12 cellular contexts compared by ENCODE assay signal in genomic region chr10:100516847-100517246, GRCh38. TPM values are rescaled to one million over a fixed set of nuclear protein-coding genes. Genes with fewer than 3 reads are reported as not detected.
DNase-seq lines count a peak whose midpoint lies in the region; FAIRE-seq and TF ChIP-seq lines count a peak whose summit lies in the region.
"Had no signal": no experiment of that assay in that cellular context is flagged by ENCODE, and none has a peak within 500 bp of the region (broad histone marks: within the 10 kb centered on the region; RNA-seq: fewer than 3 reads in every experiment).

No MANE protein-coding gene starts in this region.

- no peak overlapping the region for H2BK12ac ChIP-seq in H1 (ENCODE audit: low read depth, low read length)

- peak; percentile 36 to 57 (median 45) for TF ChIP-seq CTCF in H1 (IDR thresholded peaks at IDR 0.05; ENCODE audit: control extremely low read depth in 1 of 3, insufficient read depth in 1 of 3, low read depth in 1 of 3, low read length in 3 of 3)
- TF ChIP-seq CTCF in progenitor cell of endocrine pancreas (IDR thresholded peaks at IDR 0.05; ENCODE audit: unreplicated experiment) = peak; percentile 33
- no peak for TF ChIP-seq CTCF in prostate gland (IDR thresholded peaks at IDR 0.05)

- no peak overlapping the region for H3K4ac ChIP-seq in H1 (replicated peaks; ENCODE audit: insufficient read length, low read depth, low read length)

- TF ChIP-seq POLR2A in H1 (IDR thresholded peaks at IDR 0.05; ENCODE audit: control extremely low read depth in 1 of 2, low read depth in 2 of 2, low read length in 2 of 2) = no peak
- no peak for TF ChIP-seq POLR2A in prostate gland (IDR thresholded peaks at IDR 0.05)

- H3K14ac ChIP-seq in H1 (ENCODE audit: insufficient read length) = no peak overlapping the region

- H2AFZ ChIP-seq in H1 (ENCODE audit: low read length) = no peak overlapping the region

- no peaks in the 10 kb centered on the region for H4K20me1 ChIP-seq in H1 (replicated peaks in 1 of 2; ENCODE audit: control insufficient read depth in 1 of 2, insufficient read depth in 2 of 2, low read length in 2 of 2)

- no peak for TF ChIP-seq EP300 in H1 (IDR thresholded peaks at IDR 0.05; ENCODE audit: borderline replicate concordance in 1 of 2, low read depth in 2 of 2, low read length in 2 of 2)

- H3K4me1 ChIP-seq in H1 (replicated peaks in 1 of 4; ENCODE audit: control insufficient read depth in 3 of 4, insufficient read depth in 4 of 4, low read length in 3 of 4) = peaks cover 0 to 3% (median under 1%) of the 10 kb centered on the region in 4 experiments; a peak in 2 of 7 replicates
- no peaks in the 10 kb centered on the region for H3K4me1 ChIP-seq in prostate gland (replicated peaks)

- no peak overlapping the region for H2BK15ac ChIP-seq in H1 (ENCODE audit: low read length)

- H3K23me2 ChIP-seq in H1 (ENCODE audit: low read depth, low read length) = peaks cover 8% of the 10 kb centered on the region

- H3K4me1 Mint-ChIP-seq in activated CD4-positive, alpha-beta T cell treated with anti-CD3 and anti-CD28 coated beads, Interleukin-2, amount 10 ng/mL, durations not matched to agents 24 days and 14 days = peaks cover 44% of the 10 kb centered on the region
- H3K4me1 Mint-ChIP-seq in progenitor cell of endocrine pancreas (ENCODE audit: low read depth) = peaks cover 3% of the 10 kb centered on the region

- H3K27me3 Mint-ChIP-seq in activated CD4-positive, alpha-beta T cell treated with anti-CD3 and anti-CD28 coated beads, Interleukin-2, amount 10 ng/mL, durations not matched to agents 24 days and 14 days = no peaks in the 10 kb centered on the region
- peaks cover 28% of the 10 kb centered on the region for H3K27me3 Mint-ChIP-seq in progenitor cell of endocrine pancreas

- peak; percentile 8 to 25; a peak in 3 of 4 replicates for TF ChIP-seq RAD21 in H1 (IDR thresholded peaks at IDR 0.05 in 1 of 2, conservative IDR thresholded peaks at IDR 0.05 in 1 of 2; ENCODE audit: low read depth in 2 of 2, low read length in 2 of 2)

- H3K4me2 ChIP-seq in H1 (ENCODE audit: insufficient read depth in 1 of 2, low read depth in 2 of 2, low read length in 2 of 2) = no peak overlapping the region

- POLR2A ChIA-PET in H1 (lab: Charles Lee; ENCODE audit: partially characterized antibody) = interaction anchor here (0.6 kb wide), 1 partner anchor 23 kb away, joined by 4 read pairs; no protein-coding TSS in a partner anchor

- peak overlapping the region; percentile 69 for H3K27ac Mint-ChIP-seq in activated CD4-positive, alpha-beta T cell treated with anti-CD3 and anti-CD28 coated beads, Interleukin-2, amount 10 ng/mL, durations not matched to agents 24 days and 14 days
- H3K27ac Mint-ChIP-seq in progenitor cell of endocrine pancreas = no peak overlapping the region

- H3K36me3 Mint-ChIP-seq in activated CD4-positive, alpha-beta T cell treated with anti-CD3 and anti-CD28 coated beads, Interleukin-2, amount 10 ng/mL, durations not matched to agents 24 days and 14 days (ENCODE audit: low read depth) = peaks cover 51% of the 10 kb centered on the region
- peaks cover 4% of the 10 kb centered on the region for H3K36me3 Mint-ChIP-seq in progenitor cell of endocrine pancreas (ENCODE audit: insufficient read depth)

- peaks cover 2 to 24% (median 15%) of the 10 kb centered on the region in 4 experiments; a peak in 6 of 7 replicates for H3K27me3 ChIP-seq in H1 (replicated peaks in 1 of 4; ENCODE audit: control insufficient read depth in 3 of 4, extremely low read depth in 1 of 4, insufficient read depth in 3 of 4, low read length in 3 of 4)
- no peaks in the 10 kb centered on the region for H3K27me3 ChIP-seq in prostate gland (replicated peaks; ENCODE audit: insufficient read depth)
- H3K27me3 ChIP-seq: pancreas, thyroid gland had no signal

- H3K36me3 ChIP-seq in H1 (ENCODE audit: control insufficient read depth in 2 of 4, insufficient read depth in 4 of 4, low read length in 3 of 4) = no peaks in the 10 kb centered on the region
- H3K36me3 ChIP-seq in prostate gland = no peaks in the 10 kb centered on the region
- H3K36me3 ChIP-seq: pancreas, thyroid gland had no signal

- intact Hi-C loops in activated CD4-positive, alpha-beta T cell treated with anti-CD3 and anti-CD28 coated beads, Interleukin-2, amount 10 ng/mL, durations not matched to agents 24 days and 14 days (cut with micrococcal nuclease) = no loop called here
- intact Hi-C loops in prostate gland (cut with DNase I) = loop anchor here (5.0 kb wide), 2 partner anchors 85 to 175 kb away; no protein-coding TSS in a partner anchor

- H3K79me2 ChIP-seq in H1 (ENCODE audit: control insufficient read depth in 1 of 2, insufficient read depth in 2 of 2, low read length in 2 of 2) = no peaks in the 10 kb centered on the region

- no peak overlapping the region for H2BK120ac ChIP-seq in H1 (replicated peaks; ENCODE audit: low read depth, low read length)

- H2BK20ac ChIP-seq in H1 (ENCODE audit: low read length) = no peak overlapping the region

- no peak overlapping the region for H4K8ac ChIP-seq in H1 (ENCODE audit: extremely low read depth, insufficient read depth, low read length)

- DNase-seq in activated CD4-positive, alpha-beta T cell treated with anti-CD3 and anti-CD28 coated beads, Interleukin-2, amount 10 ng/mL, durations not matched to agents 24 days and 14 days = no peak
- no peak for DNase-seq in activated CD4-positive, alpha-beta T cell treated with anti-CD3 and anti-CD28 coated beads for 48 hours
- peak; percentile 48 for DNase-seq in NCI-H146 (lab: John Stamatoyannopoulos, UW)
- DNase-seq in H1 (ENCODE audit: low read depth in 1 of 2, low spot score in 2 of 2) = no peak
- no peak for DNase-seq in progenitor cell of endocrine pancreas (ENCODE audit: low spot score, unreplicated experiment)
- DNase-seq in prostate gland (ENCODE audit: low spot score) = no peak
- no peak for DNase-seq in islet precursor cell
- no peak for DNase-seq in KBM-7
- DNase-seq: left colon, pancreas, thyroid gland had no signal

- in situ Hi-C loops in KBM-7 (cut with MboI; ENCODE audit: low pct_unique_long_range_greater_than_20kb, low sequenced_read_pairs) = loop anchor here (25.0 kb wide), 1 partner anchor 180 kb away; the partner anchor contains the start of genes PKD2L1 and SCD

- no peak overlapping the region for H4K5ac ChIP-seq in H1 (ENCODE audit: insufficient read length, low read depth, low read length)

- no peak overlapping the region for H2BK5ac ChIP-seq in H1 (ENCODE audit: low read depth, low read length)

- FAIRE-seq in H1 (lab: Jason Lieb, UNC) = peak; percentile 48
- FAIRE-seq: pancreas had no signal

- CTCF ChIA-PET in H1 (lab: Charles Lee; ENCODE audit: partially characterized antibody) = interaction anchor here (0.7 to 13.4 kb wide), 19 partner anchors 7 to 206 kb away, joined by 3 to 190 read pairs (median 7); partner anchors contain the start of genes HIF1AN and SCD

- H3K79me1 ChIP-seq in H1 (ENCODE audit: low read depth, low read length) = no peaks in the 10 kb centered on the region

- no peak overlapping the region for H3K4me3 ChIP-seq in H1 (ENCODE audit: extremely low read depth in 1 of 4, insufficient read depth in 2 of 4, low read depth in 3 of 4, low read length in 4 of 4)
- no peak overlapping the region for H3K4me3 ChIP-seq in prostate gland
- H3K4me3 ChIP-seq: pancreas, thyroid gland had no signal

- no peak overlapping the region for H3K9ac ChIP-seq in H1 (replicated peaks in 1 of 4; ENCODE audit: extremely low read depth in 1 of 4, low read depth in 3 of 4, low read length in 3 of 4)

- H3K23ac ChIP-seq in H1 (ENCODE audit: insufficient read length) = no peak overlapping the region

- no peaks in the 10 kb centered on the region for H3K9me3 ChIP-seq in H1 (ENCODE audit: insufficient read depth in 2 of 2, low read depth in 1 of 2, low read length in 1 of 2)
- no peaks in the 10 kb centered on the region for H3K9me3 ChIP-seq in prostate gland
- H3K9me3 ChIP-seq: pancreas, thyroid gland had no signal

- H3K27ac ChIP-seq in H1 (ENCODE audit: low read depth, low read length) (no peak overlapping the region), prostate gland (no peak overlapping the region)
- H3K27ac ChIP-seq: pancreas, thyroid gland had no signal

- no peak overlapping the region for H4K91ac ChIP-seq in H1 (replicated peaks; ENCODE audit: insufficient read length, low read length)

- WGBS in H1 (ENCODE audit: extremely low coverage in 1 of 2, insufficient coverage in 1 of 2, insufficient read length in 1 of 2, insufficient replicate concordance in 2 of 2, low coverage in 1 of 2, low lambda C conversion rate in 2 of 2, missing lambda C conversion rate in 1 of 2), 2 experiments = 83% methylated on average over 2 of the region's 2 CpGs; no CpG with 5 or more reads in 1 of the 2 experiments
- 81% methylated on average over 2 of the region's 2 CpGs for WGBS in prostate gland

- no peak overlapping the region for H2AK5ac ChIP-seq in H1 (ENCODE audit: low read depth, low read length)

- H3K9me3 Mint-ChIP-seq in activated CD4-positive, alpha-beta T cell treated with anti-CD3 and anti-CD28 coated beads, Interleukin-2, amount 10 ng/mL, durations not matched to agents 24 days and 14 days = no peaks in the 10 kb centered on the region
- H3K9me3 Mint-ChIP-seq in progenitor cell of endocrine pancreas (ENCODE audit: low read depth) = no peaks in the 10 kb centered on the region

- no peak overlapping the region for H3K56ac ChIP-seq in H1 (replicated peaks; ENCODE audit: insufficient read length, low read depth, low read length)

- no peak overlapping the region for H3K18ac ChIP-seq in H1 (ENCODE audit: extremely low read depth, low read length)

- no peak overlapping the region for H3K4me3 Mint-ChIP-seq in activated CD4-positive, alpha-beta T cell treated with anti-CD3 and anti-CD28 coated beads, Interleukin-2, amount 10 ng/mL, durations not matched to agents 24 days and 14 days
- no peak overlapping the region for H3K4me3 Mint-ChIP-seq in progenitor cell of endocrine pancreas (ENCODE audit: low read depth)

RNA-seq across cellular contexts. Expression of gene SEC31B, which starts 2.8 kb away (rescaled TPM):
- total RNA-seq in activated CD4-positive, alpha-beta T cell treated with anti-CD3 and anti-CD28 coated beads, Interleukin-2, amount 10 ng/mL, durations not matched to agents 24 days and 14 days = 54.2 and 57.0 TPM in 2 replicates
- 3.0 and 4.1 TPM in 2 replicates for total RNA-seq in H1 (2021; fragmentation: NEBNext Ultra II Directional; extraction: Animal tissue kit (Norgen Biotek cat#: 25700))
- polyA plus RNA-seq in H1 (2011; rRNA removed) = 5.3 and 5.6 TPM in 2 replicates
- polyA plus RNA-seq in H1 (2011; cell fraction: cytosol; rRNA removed) = 7.1 TPM
- 41.0 TPM for polyA plus RNA-seq in H1 (2011; cell fraction: nucleus; rRNA removed)
- 4.8 to 6.0 TPM (median 5.8 TPM) in 4 replicates for polyA plus RNA-seq in H1 (2012, experiment 1 of 2)
- polyA plus RNA-seq in H1 (2012, experiment 2 of 2) = 2.0 TPM
- polyA plus RNA-seq in H1 (2013, experiment 1 of 2) = 2.4 TPM
- polyA plus RNA-seq in H1 (2013, experiment 2 of 2) = 1.7 TPM
- polyA minus RNA-seq in H1 (2011; rRNA and poly(A)+ RNA removed) = 4.8 and 5.8 TPM in 2 replicates
- polyA minus RNA-seq in H1 (2011; cell fraction: cytosol; rRNA and poly(A)+ RNA removed) = 2.3 TPM
- polyA minus RNA-seq in H1 (2011; cell fraction: nucleus; rRNA and poly(A)+ RNA removed) = 13.5 TPM
- total RNA-seq in progenitor cell of endocrine pancreas (24.0 and 25.5 TPM in 2 replicates), prostate gland (10 to 100 TPM; 10.5 to 17.3 TPM)

RNA-seq across cellular contexts. Expression of gene NDUFB8, which starts 12.8 kb away (rescaled TPM):
- total RNA-seq in activated CD4-positive, alpha-beta T cell treated with anti-CD3 and anti-CD28 coated beads, Interleukin-2, amount 10 ng/mL, durations not matched to agents 24 days and 14 days = 323 TPM in 2 replicates
- total RNA-seq in H1 (2021; fragmentation: NEBNext Ultra II Directional; extraction: Animal tissue kit (Norgen Biotek cat#: 25700)) = 175 and 189 TPM in 2 replicates
- polyA plus RNA-seq in H1 (2011; rRNA removed) = 445 and 455 TPM in 2 replicates
- 347 TPM for polyA plus RNA-seq in H1 (2011; cell fraction: cytosol; rRNA removed)
- 314 TPM for polyA plus RNA-seq in H1 (2011; cell fraction: nucleus; rRNA removed)
- 164 to 256 TPM (median 234 TPM) in 4 replicates for polyA plus RNA-seq in H1 (2012, experiment 1 of 2)
- 281 TPM for polyA plus RNA-seq in H1 (2012, experiment 2 of 2)
- polyA plus RNA-seq in H1 (2013, experiment 1 of 2) = 365 TPM
- polyA plus RNA-seq in H1 (2013, experiment 2 of 2) = 382 TPM
- 114 and 129 TPM in 2 replicates for polyA minus RNA-seq in H1 (2011; rRNA and poly(A)+ RNA removed)
- polyA minus RNA-seq in H1 (2011; cell fraction: cytosol; rRNA and poly(A)+ RNA removed) = 54.2 TPM
- polyA minus RNA-seq in H1 (2011; cell fraction: nucleus; rRNA and poly(A)+ RNA removed) = 72.9 TPM
- total RNA-seq in progenitor cell of endocrine pancreas (159 and 167 TPM in 2 replicates), prostate gland (100 to 1,000 TPM; 195 to 222 TPM)

RNA-seq across cellular contexts. Expression of gene HIF1AN, which starts 18.9 kb away (rescaled TPM):
- total RNA-seq in activated CD4-positive, alpha-beta T cell treated with anti-CD3 and anti-CD28 coated beads, Interleukin-2, amount 10 ng/mL, durations not matched to agents 24 days and 14 days = 47.4 and 51.3 TPM in 2 replicates
- total RNA-seq in H1 (2021; fragmentation: NEBNext Ultra II Directional; extraction: Animal tissue kit (Norgen Biotek cat#: 25700)) = 59.7 and 62.8 TPM in 2 replicates
- 10.9 TPM in 2 replicates for polyA plus RNA-seq in H1 (2011; rRNA removed)
- polyA plus RNA-seq in H1 (2011; cell fraction: cytosol; rRNA removed) = 9.9 TPM
- polyA plus RNA-seq in H1 (2011; cell fraction: nucleus; rRNA removed) = 11.4 TPM
- polyA plus RNA-seq in H1 (2012, experiment 1 of 2) = 25.2 to 37.2 TPM (median 26.7 TPM) in 4 replicates
- polyA plus RNA-seq in H1 (2012, experiment 2 of 2) = 7.9 TPM
- 16.0 TPM for polyA plus RNA-seq in H1 (2013, experiment 1 of 2)
- polyA plus RNA-seq in H1 (2013, experiment 2 of 2) = 14.6 TPM
- 27.8 and 29.9 TPM in 2 replicates for polyA minus RNA-seq in H1 (2011; rRNA and poly(A)+ RNA removed)
- 10.2 TPM for polyA minus RNA-seq in H1 (2011; cell fraction: cytosol; rRNA and poly(A)+ RNA removed)
- 25.8 TPM for polyA minus RNA-seq in H1 (2011; cell fraction: nucleus; rRNA and poly(A)+ RNA removed)
- 67.3 and 74.5 TPM in 2 replicates for total RNA-seq in progenitor cell of endocrine pancreas
- total RNA-seq in prostate gland = 10 to 100 TPM; 10.8 to 30.2 TPM

RNA-seq across cellular contexts. Expression of gene WNT8B, which starts 54.0 kb away (rescaled TPM):
- 0.16 and 0.43 TPM in 2 replicates for total RNA-seq in activated CD4-positive, alpha-beta T cell treated with anti-CD3 and anti-CD28 coated beads, Interleukin-2, amount 10 ng/mL, durations not matched to agents 24 days and 14 days
- total RNA-seq in H1 (2021; fragmentation: NEBNext Ultra II Directional; extraction: Animal tissue kit (Norgen Biotek cat#: 25700)) = 0.34 and 0.67 TPM in 2 replicates
- 0.20 and 0.71 TPM in 2 replicates for polyA plus RNA-seq in H1 (2011; rRNA removed)
- 0.76 TPM for polyA plus RNA-seq in H1 (2011; cell fraction: cytosol; rRNA removed)
- 1.3 TPM for polyA plus RNA-seq in H1 (2011; cell fraction: nucleus; rRNA removed)
- polyA plus RNA-seq in H1 (2012, experiment 1 of 2) = 0.34 to 0.44 TPM (median 0.39 TPM) in 4 replicates
- 0.12 TPM for polyA plus RNA-seq in H1 (2012, experiment 2 of 2)
- 0.41 TPM for polyA plus RNA-seq in H1 (2013, experiment 1 of 2)
- 0.77 TPM for polyA plus RNA-seq in H1 (2013, experiment 2 of 2)
- polyA minus RNA-seq in H1 (2011; rRNA and poly(A)+ RNA removed) = 0.34 and 1.2 TPM in 2 replicates
- polyA minus RNA-seq in H1 (2011; cell fraction: cytosol; rRNA and poly(A)+ RNA removed) = 0.66 TPM
- 1.7 TPM for polyA minus RNA-seq in H1 (2011; cell fraction: nucleus; rRNA and poly(A)+ RNA removed)
- 2.8 and 3.1 TPM in 2 replicates for total RNA-seq in progenitor cell of endocrine pancreas
- total RNA-seq in prostate gland = 1 to 10 TPM in 1 of 2 donors, under 1 TPM in 1; 0.40 to 1.8 TPM
- total RNA-seq: activated CD8-positive, alpha-beta memory T cell treated with anti-CD3 and anti-CD28 coated beads for 36 hours; left colon; thyroid gland had no signal

Comparison
In these comparisons a context has a peak if more than half of its experiments do, and no peak if none do; other contexts are left out.
1. CTCF ChIP-seq: peak in H1 (3 of 3) and progenitor cell of endocrine pancreas (single experiment); none in prostate gland (0 of 4).